8 cellular contexts compared by ENCODE assay signal in genomic region chr13:28059214-28059613, GRCh38. TPM values are rescaled to one million over a fixed set of nuclear protein-coding genes. Genes with fewer than 3 reads are reported as not detected.
DNase-seq lines count a peak whose midpoint lies in the region; ATAC-seq and TF ChIP-seq lines count a peak whose summit lies in the region.

No MANE protein-coding gene starts in this region.

- CTCF ChIA-PET in Calu3 (lab: Charles Lee), result interaction anchor here (1.0 kb wide), 1 partner anchor 737 kb away, joined by 4 read pairs; no protein-coding TSS in a partner anchor

- H3K4me3 ChIP-seq in dorsolateral prefrontal cortex (no peak overlapping the region), retinal pigment epithelial cell (ENCODE audit: low read length) (no peak overlapping the region)

- peaks cover 8% of the 10 kb centered on the region for H3K27me3 Mint-ChIP-seq in Calu3 (ENCODE audit: unreplicated experiment)

- no peaks in the 10 kb centered on the region for H3K4me1 Mint-ChIP-seq in Calu3 (ENCODE audit: low read depth, unreplicated experiment)

- no peaks in the 10 kb centered on the region for H3K9me3 Mint-ChIP-seq in Calu3 (ENCODE audit: low read depth, unreplicated experiment)

- BruUV-seq in Calu3 (replicated peaks; lab: Mats Ljungman, UMichigan), result no TSS peak

- intact Hi-C loops in Calu3 (cut with micrococcal nuclease; ENCODE audit: unreplicated experiment) (loop anchor here (10.0 kb wide), 1 partner anchor 736 kb away; no protein-coding TSS in a partner anchor), dorsolateral prefrontal cortex (cut with DNase I) (no loop called here)

- no peak overlapping the region for H3K27ac ChIP-seq in dorsolateral prefrontal cortex

- no peak for ATAC-seq in HG02588 (IDR thresholded peaks at IDR 0.05; ENCODE audit: unreplicated experiment)
- ATAC-seq in HG03139 (IDR thresholded peaks at IDR 0.05; ENCODE audit: unreplicated experiment), result no peak
- ATAC-seq in GM21825 (IDR thresholded peaks at IDR 0.05; ENCODE audit: unreplicated experiment), result no peak

- no peak overlapping the region for H3K4me3 Mint-ChIP-seq in Calu3 (ENCODE audit: low read depth, unreplicated experiment)

- peaks cover 0 to 31% (median 5%) of the 10 kb centered on the region in 45 donors for H3K27me3 ChIP-seq in dorsolateral prefrontal cortex

- peak; percentile 48 for DNase-seq in Calu3
- DNase-seq in HT-29 (ENCODE audit: low spot score), result peak; percentile 87
- DNase-seq in UCSD-AML1 (lab: John Stamatoyannopoulos, UW; ENCODE audit: unreplicated experiment), result peak; percentile 48
- no peak for DNase-seq in dorsolateral prefrontal cortex
- DNase-seq in retinal pigment epithelial cell (ENCODE audit: low read depth), result no peak

- H3K36me3 Mint-ChIP-seq in Calu3 (ENCODE audit: insufficient read depth, unreplicated experiment), result no peaks in the 10 kb centered on the region

- H3K27ac Mint-ChIP-seq in Calu3 (ENCODE audit: unreplicated experiment), result no peak overlapping the region

- TF ChIP-seq CTCF in Calu3 (IDR thresholded peaks at IDR 0.05; ENCODE audit: unreplicated experiment) (peak; percentile 36), dorsolateral prefrontal cortex (IDR thresholded peaks at IDR 0.05 in 54 of 56, conservative IDR thresholded peaks at IDR 0.05 in 2 of 56; ENCODE audit: low read depth in 1 of 56, partially characterized antibody in 56 of 56) (peak in 30 of 56 donors; percentile 10 to 49 (median 28)), retinal pigment epithelial cell (conservative IDR thresholded peaks at IDR 0.05; ENCODE audit: low read depth, low read length) (peak; percentile 65)

RNA-seq across cellular contexts. Expression of gene FLT3, which starts 41.2 kb away (rescaled TPM):
- 0.10 TPM in 1 of 2 replicates, not detected in the other for total RNA-seq in Calu3 (2022)
- not detected in 2 replicates for total RNA-seq in HT-29 (2014; rRNA removed; shearing (Covaris generic))
- 10 to 100 TPM in 1 of 120 experiments, 1 to 10 TPM in 114, under 1 TPM in 5; 0.53 to 10.1 (median 2.4) TPM for total RNA-seq in dorsolateral prefrontal cortex

Comparison
In these comparisons a context has a peak if more than half of its experiments do, and no peak if none do; other contexts are left out.
1. DNase-seq: peak in Calu3 (single experiment), HT-29 (single experiment) and UCSD-AML1 (single experiment); none in dorsolateral prefrontal cortex (0 of 10) and retinal pigment epithelial cell (single experiment).
2. Peak in every context shown above with its lines, with median percentiles within 50 percentile points of each other: CTCF ChIP-seq.